1 cellular context compared by ENCODE assay signal in genomic region chr15:41495736-41496599, GRCh38.
TF ChIP-seq lines count a peak whose summit lies in the region.

No MANE protein-coding gene starts in this region.

TF ChIP-seq in HepG2, 621 proteins besides CTCF, POLR2A, EP300 and RAD21 (continued from another document and continues in another):
- TF ChIP-seq HNF1A (IDR thresholded peaks at IDR 0.05; ENCODE audit: low read depth) (no peak), HNF1A (CRISPR knock-in tag; IDR thresholded peaks at IDR 0.05; ENCODE audit: borderline replicate concordance) (peak; percentile 77; the same call in 1 of the 2 replicates), HMG20B (CRISPR knock-in tag; conservative IDR thresholded peaks at IDR 0.05) (0 out of 2 replicates have a peak, but pooled peaks have one; percentile 39), PCBP1 (IDR thresholded peaks at IDR 0.05; ENCODE audit: borderline replicate concordance, low read depth, low read length) (no peak), ZNF276 (CRISPR knock-in tag; IDR thresholded peaks at IDR 0.05; ENCODE audit: low read depth) (peak; percentile 64; the same call in 1 of the 2 replicates), DPF2 (CRISPR knock-in tag; IDR thresholded peaks at IDR 0.05; ENCODE audit: borderline replicate concordance, low read depth) (0 out of 2 replicates have a peak, but pooled peaks have one; percentile 23), NONO (IDR thresholded peaks at IDR 0.05) (no peak), NONO (CRISPR knock-in tag; conservative IDR thresholded peaks at IDR 0.05) (peak; percentile 97), ZSCAN22 (CRISPR knock-in tag; IDR thresholded peaks at IDR 0.05) (no peak), ZNF280D (CRISPR knock-in tag; IDR thresholded peaks at IDR 0.05) (peak; percentile 90), E2F2 (CRISPR knock-in tag; IDR thresholded peaks at IDR 0.05; ENCODE audit: borderline replicate concordance) (no peak), MIXL1 (CRISPR knock-in tag; IDR thresholded peaks at IDR 0.05) (no peak), ARID2 (CRISPR knock-in tag; IDR thresholded peaks at IDR 0.05; ENCODE audit: borderline replicate concordance) (peak; percentile 73; the same call in 1 of the 2 replicates), FOSL1 (CRISPR knock-in tag; IDR thresholded peaks at IDR 0.05; ENCODE audit: borderline replicate concordance) (no peak), SAP130 (CRISPR knock-in tag; IDR thresholded peaks at IDR 0.05; ENCODE audit: low read depth) (peak; percentile 92), SRSF9 (IDR thresholded peaks at IDR 0.05; ENCODE audit: borderline replicate concordance, insufficient read depth, low read depth, low read length, poor library complexity, severe bottlenecking) (no peak), ETV6 (CRISPR knock-in tag; conservative IDR thresholded peaks at IDR 0.05) (no peak; the same call in 1 of the 2 replicates), DBP (CRISPR knock-in tag; IDR thresholded peaks at IDR 0.05; ENCODE audit: not compliant biosample characterization) (peak; percentile 28), CAMTA2 (CRISPR knock-in tag; IDR thresholded peaks at IDR 0.05; ENCODE audit: borderline replicate concordance) (0 out of 2 replicates have a peak, but pooled peaks have one; percentile 49), RAD51 (IDR thresholded peaks at IDR 0.05; ENCODE audit: borderline replicate concordance) (no peak), ZNF792 (CRISPR knock-in tag; IDR thresholded peaks at IDR 0.05) (peak; percentile 88), RBAK (CRISPR knock-in tag; IDR thresholded peaks at IDR 0.05) (no peak), SETDB1 (CRISPR knock-in tag; IDR thresholded peaks at IDR 0.05; ENCODE audit: borderline replicate concordance) (no peak), SIX1 (CRISPR knock-in tag; IDR thresholded peaks at IDR 0.05; ENCODE audit: borderline replicate concordance) (peak; percentile 33; the same call in 1 of the 2 replicates), ATAD3A (CRISPR knock-in tag; IDR thresholded peaks at IDR 0.05) (no peak), FOSL2 (CRISPR knock-in tag; IDR thresholded peaks at IDR 0.05) (no peak), BATF2 (CRISPR knock-in tag; IDR thresholded peaks at IDR 0.05) (peak; percentile 74; the same call in 1 of the 2 replicates), HHEX (CRISPR knock-in tag; IDR thresholded peaks at IDR 0.05) (no peak; the same call in 1 of the 2 replicates), TRIM22 (IDR thresholded peaks at IDR 0.05) (no peak), ONECUT2 (CRISPR knock-in tag; IDR thresholded peaks at IDR 0.05) (no peak), RARG (CRISPR knock-in tag; IDR thresholded peaks at IDR 0.05; ENCODE audit: low read depth) (no peak), HES4 (CRISPR knock-in tag; IDR thresholded peaks at IDR 0.05; ENCODE audit: borderline replicate concordance) (peak; percentile 72; the same call in 1 of the 2 replicates), ISL2 (CRISPR knock-in tag; IDR thresholded peaks at IDR 0.05) (peak; percentile 85; the same call in 1 of the 2 replicates), GMEB1 (CRISPR knock-in tag; IDR thresholded peaks at IDR 0.05; ENCODE audit: borderline replicate concordance) (peak; percentile 66; the same call in 1 of the 2 replicates), FOXP4 (CRISPR knock-in tag; IDR thresholded peaks at IDR 0.05) (no peak; the same call in 1 of the 2 replicates), THYN1 (CRISPR knock-in tag; IDR thresholded peaks at IDR 0.05; ENCODE audit: borderline replicate concordance, low read depth) (no peak), MNT (IDR thresholded peaks at IDR 0.05) (peak; percentile 56; the same call in 1 of the 2 replicates), PHF20 (CRISPR knock-in tag; IDR thresholded peaks at IDR 0.05) (peak; percentile 53; the same call in 1 of the 2 replicates), FOXK1 (CRISPR knock-in tag; IDR thresholded peaks at IDR 0.05; ENCODE audit: borderline replicate concordance, low read depth) (peak; percentile 83; the same call in 1 of the 2 replicates), ZNF547 (CRISPR knock-in tag; IDR thresholded peaks at IDR 0.05) (peak; percentile 80), SNAPC5 (CRISPR knock-in tag; IDR thresholded peaks at IDR 0.05; ENCODE audit: borderline replicate concordance) (no peak), ASH2L (IDR thresholded peaks at IDR 0.05; ENCODE audit: insufficient read length, low read depth, low read length) (peak; percentile 61)
